ENCODE assay signal across 21 cellular contexts in genomic region chr3:79531566-79532295, GRCh38.
DNase-seq lines count a peak whose midpoint lies in the region; ATAC-seq and TF ChIP-seq lines count a peak whose summit lies in the region.
"Had no signal": no experiment of that assay in that cellular context is flagged by ENCODE, and none has a peak within 500 bp of the region (broad histone marks: within the 10 kb centered on the region; RNA-seq: fewer than 3 reads in every experiment).

No MANE protein-coding gene starts in this region.

- H3K79me2 ChIP-seq in GM23338 (replicated peaks; ENCODE audit: insufficient read depth): no peaks in the 10 kb centered on the region
- H3K79me2 ChIP-seq in PC-9 (ENCODE audit: low read depth): no peaks in the 10 kb centered on the region
- no peaks in the 10 kb centered on the region for H3K79me2 ChIP-seq in mesendoderm (ENCODE audit: control insufficient read depth, insufficient read depth, low read length)

- H3K27me3 ChIP-seq in GM23338 (ENCODE audit: insufficient read depth) (no peaks in the 10 kb centered on the region), PC-9 (ENCODE audit: insufficient read depth, low read depth) (no peaks in the 10 kb centered on the region), mesendoderm (ENCODE audit: insufficient read depth, low read length, poor library complexity) (no peaks in the 10 kb centered on the region)
- H3K27me3 ChIP-seq: BE2C; BLaER1 treated with 17β-estradiol and CSF1 and Interleukin-3, amounts not matched to agents 10 nM and 100 nM had no signal

- H2AK5ac ChIP-seq in mesendoderm (ENCODE audit: low read length): no peak overlapping the region

- no peaks in the 10 kb centered on the region for H3F3A ChIP-seq in GM23338 (replicated peaks; ENCODE audit: low read depth)
- H3F3A ChIP-seq in PC-9 (ENCODE audit: insufficient read depth, low read depth): peaks cover 4% of the 10 kb centered on the region; the same call in 1 of the 2 replicates

- no peaks in the 10 kb centered on the region for H3K36me3 Mint-ChIP-seq in GM23338 (ENCODE audit: low read depth)
- H3K36me3 Mint-ChIP-seq: CD14-positive monocyte; CD8-positive, alpha-beta memory T cell had no signal

- H4K8ac ChIP-seq in mesendoderm (ENCODE audit: low read depth, low read length): no peak overlapping the region

- H3K56ac ChIP-seq in mesendoderm (ENCODE audit: low read length): no peak overlapping the region

- no peak overlapping the region for H2BK120ac ChIP-seq in mesendoderm (ENCODE audit: low read depth, low read length)

- peaks cover 6% of the 10 kb centered on the region for H3K4me1 Mint-ChIP-seq in GM23338
- H3K4me1 Mint-ChIP-seq: CD14-positive monocyte; CD8-positive, alpha-beta memory T cell; H9 had no signal

- H3K9me2 ChIP-seq in GM23338 (ENCODE audit: insufficient read depth) (no peaks in the 10 kb centered on the region), PC-9 (ENCODE audit: insufficient read depth) (no peaks in the 10 kb centered on the region)

- ATAC-seq in GM23338 (no peak), HG02610 (IDR thresholded peaks at IDR 0.05; ENCODE audit: unreplicated experiment) (no peak), GM19467 (IDR thresholded peaks at IDR 0.05; ENCODE audit: unreplicated experiment) (no peak)
- ATAC-seq: A549, HCT116 had no signal

- H4K20me1 ChIP-seq in GM23338 (replicated peaks; ENCODE audit: insufficient read depth) (no peaks in the 10 kb centered on the region), PC-9 (ENCODE audit: insufficient read depth) (no peaks in the 10 kb centered on the region)
- H4K20me1 ChIP-seq: BLaER1 treated with 17β-estradiol and CSF1 and Interleukin-3, amounts not matched to agents 10 nM and 100 nM had no signal

- DNase-seq in GM23338 (ENCODE audit: low spot score) (peak; percentile 11), PC-9 (peak in 1 of 2 experiments; percentile 53), mesendoderm (peak; percentile 26), activated T-cell treated with anti-CD3 and anti-CD28 coated beads for 4 hours (no peak), cerebellar nuclear complex (lab: John Stamatoyannopoulos, UW) (no peak)
- DNase-seq: 8988T; ACHN; AML-193; BE2C; CD4-positive, alpha-beta T cell; CD8-positive, alpha-beta memory T cell; DMS53; DMS79 treated with DMSO at 0.1 percent for 48 hours; GF-D8; H9 had no signal

- TF ChIP-seq CTCF in GM23338 (conservative IDR thresholded peaks at IDR 0.05; ENCODE audit: low read depth in 2 of 2) (no peak), PC-9 (conservative IDR thresholded peaks at IDR 0.05) (no peak)

- H3K27ac ChIP-seq in GM23338 (ENCODE audit: low read depth): no peak overlapping the region
- peak overlapping the region; percentile 54 for H3K27ac ChIP-seq in PC-9
- no peak overlapping the region for H3K27ac ChIP-seq in mesendoderm (ENCODE audit: low read depth, low read length)
- H3K27ac ChIP-seq: A549; BLaER1 treated with 17β-estradiol and CSF1 and Interleukin-3, amounts not matched to agents 10 nM and 100 nM had no signal

- H3K4me2 ChIP-seq in GM23338 (no peak overlapping the region), PC-9 (peak overlapping the region; percentile 54), mesendoderm (ENCODE audit: low read length) (no peak overlapping the region)
- H3K4me2 ChIP-seq: A549; BLaER1 treated with 17β-estradiol and CSF1 and Interleukin-3, amounts not matched to agents 10 nM and 100 nM had no signal

- H2BK5ac ChIP-seq in mesendoderm (ENCODE audit: low read length): no peak overlapping the region

- H3K4me3 ChIP-seq in GM23338 (no peak overlapping the region), PC-9 (peak overlapping the region; percentile 26; the same call in 1 of the 2 replicates), mesendoderm (ENCODE audit: low read length) (no peak overlapping the region)
- H3K4me3 ChIP-seq: A549; BLaER1 treated with 17β-estradiol and CSF1 and Interleukin-3, amounts not matched to agents 10 nM and 100 nM had no signal

- H2AFZ ChIP-seq in GM23338 (no peak overlapping the region), PC-9 (peak overlapping the region; percentile 74)

- no peak overlapping the region for H3K23ac ChIP-seq in mesendoderm (ENCODE audit: low read length)

- intact Hi-C loops in PC-9 (cut with micrococcal nuclease; ENCODE audit: unreplicated experiment): no loop called here

- peaks cover 5% of the 10 kb centered on the region; the same call in 1 of the 2 replicates for H3K9me3 ChIP-seq in PC-9 (ENCODE audit: insufficient read depth, low read depth)
- H3K9me3 ChIP-seq: A549; BE2C; BLaER1 treated with 17β-estradiol and CSF1 and Interleukin-3, amounts not matched to agents 10 nM and 100 nM had no signal

- no TSS peak for BruUV-seq in PC-9 (replicated peaks; lab: Mats Ljungman, UMichigan)

- 100% methylated on average over 1 of the region's 8 CpGs for WGBS in mesendoderm (ENCODE audit: extremely low coverage, insufficient coverage, low lambda C conversion rate)

- H3K4me3 Mint-ChIP-seq in GM23338: no peak overlapping the region
- H3K4me3 Mint-ChIP-seq: CD14-positive monocyte; CD4-positive, alpha-beta T cell; CD8-positive, alpha-beta memory T cell; H9 had no signal

- H3K9ac ChIP-seq in mesendoderm (ENCODE audit: low read length): no peak overlapping the region
- H3K9ac ChIP-seq: BLaER1 treated with 17β-estradiol and CSF1 and Interleukin-3, amounts not matched to agents 10 nM and 100 nM had no signal

- H3K4me1 ChIP-seq in GM23338 (ENCODE audit: insufficient read depth) (peaks cover 5% of the 10 kb centered on the region; the same call in 1 of the 2 replicates), PC-9 (replicated peaks; ENCODE audit: insufficient read depth) (peaks cover 14% of the 10 kb centered on the region), mesendoderm (ENCODE audit: control insufficient read depth, low read depth, low read length) (no peaks in the 10 kb centered on the region)
- H3K4me1 ChIP-seq: A549; BE2C; BLaER1 treated with 17β-estradiol and CSF1 and Interleukin-3, amounts not matched to agents 10 nM and 100 nM had no signal

- no peaks in the 10 kb centered on the region for H3K36me3 ChIP-seq in GM23338 (ENCODE audit: insufficient read depth)
- H3K36me3 ChIP-seq in PC-9 (ENCODE audit: low read depth): no peaks in the 10 kb centered on the region
- H3K36me3 ChIP-seq in mesendoderm (ENCODE audit: control insufficient read depth, insufficient read depth, low read length): no peaks in the 10 kb centered on the region
- H3K36me3 ChIP-seq: BE2C; BLaER1 treated with 17β-estradiol and CSF1 and Interleukin-3, amounts not matched to agents 10 nM and 100 nM had no signal

- H3K18ac ChIP-seq in mesendoderm (ENCODE audit: low read length): no peak overlapping the region

- POLR2A ChIA-PET in PC-9 (lab: Charles Lee; ENCODE audit: unreplicated experiment): no interaction called here

- H3K79me1 ChIP-seq in mesendoderm (ENCODE audit: low read length): no peaks in the 10 kb centered on the region

- no peak overlapping the region for H3K27ac Mint-ChIP-seq in GM23338
- H3K27ac Mint-ChIP-seq: CD14-positive monocyte; CD4-positive, alpha-beta T cell; H9 had no signal

- H3K27me3 Mint-ChIP-seq in GM23338 (ENCODE audit: insufficient read depth, low read depth, poor library complexity): no peaks in the 10 kb centered on the region
- H3K27me3 Mint-ChIP-seq: CD4-positive, alpha-beta T cell; CD8-positive, alpha-beta memory T cell had no signal

- no peak overlapping the region for H4K5ac ChIP-seq in mesendoderm (ENCODE audit: low read length)

- no peak overlapping the region for H2BK15ac ChIP-seq in mesendoderm (replicated peaks; ENCODE audit: low read depth)

- CTCF ChIA-PET in PC-9 (lab: Charles Lee): no interaction called here

- H3K4ac ChIP-seq in mesendoderm (ENCODE audit: low read depth, low read length): no peak overlapping the region

- H3K9me3 Mint-ChIP-seq in GM23338: no peaks in the 10 kb centered on the region
- H3K9me3 Mint-ChIP-seq: CD14-positive monocyte, H9 had no signal

TF ChIP-seq in GM23338, 12 proteins besides CTCF, POLR2A, EP300 and RAD21:
- TF ChIP-seq ZNF331 (CRISPR knock-in tag; IDR thresholded peaks at IDR 0.05; ENCODE audit: low read depth) (no peak), CREB1 (CRISPR knock-in tag; IDR thresholded peaks at IDR 0.05; ENCODE audit: low read depth) (no peak), POLR2AphosphoS5 (IDR thresholded peaks at IDR 0.05; ENCODE audit: low read depth) (no peak), JUNB (IDR thresholded peaks at IDR 0.05; ENCODE audit: unreplicated experiment) (no peak), NANOG (IDR thresholded peaks at IDR 0.05; ENCODE audit: borderline replicate concordance) (no peak), EZH2 (IDR thresholded peaks at IDR 0.05; ENCODE audit: low read depth, unreplicated experiment) (no peak), EZH2phosphoT487 (IDR thresholded peaks at IDR 0.05; ENCODE audit: unreplicated experiment) (no peak), STAT1 (IDR thresholded peaks at IDR 0.05; ENCODE audit: unreplicated experiment) (no peak)

Comparison
In these comparisons a context has a peak if more than half of its experiments do, and no peak if none do; other contexts are left out.
1. DNase-seq: peak in GM23338 (single experiment) and mesendoderm (single experiment); none in activated T-cell treated with anti-CD3 and anti-CD28 coated beads for 4 hours (single experiment) and cerebellar nuclear complex (0 of 2).